8 cellular contexts compared by ENCODE assay signal in genomic region chr6:37048851-37049734, GRCh38. TPM values are rescaled to one million over a fixed set of nuclear protein-coding genes. Genes with fewer than 3 reads are reported as not detected.
DNase-seq lines count a peak whose midpoint lies in the region; ATAC-seq, FAIRE-seq and TF ChIP-seq lines count a peak whose summit lies in the region.

No MANE protein-coding gene starts in this region.

- H3K4me3 ChIP-seq in HL-60 (replicated peaks; ENCODE audit: insufficient read depth, low read length) (no peak overlapping the region), skeletal muscle cell (ENCODE audit: low read depth, low read length) (no peak overlapping the region)

- H3K36me3 Mint-ChIP-seq in activated CD8-positive, alpha-beta T cell treated with anti-CD3 and anti-CD28 coated beads, Interleukin-2, amount 10 ng/mL, durations not matched to agents 7 days and 5 days (ENCODE audit: low read depth), result peaks cover 9% of the 10 kb centered on the region

- no peak for TF ChIP-seq CTCF in HL-60 (IDR thresholded peaks at IDR 0.05; ENCODE audit: insufficient read depth, low read length)

- peak; percentile 80 for FAIRE-seq in GM19239 (lab: Jason Lieb, UNC)

- POLR2A ChIA-PET in activated CD8-positive, alpha-beta T cell treated with anti-CD3 and anti-CD28 coated beads, Interleukin-2, amount 10 ng/mL, durations not matched to agents 7 days and 5 days (lab: Charles Lee), result interaction anchor here (0.6 to 14.7 kb wide), 13 partner anchors 12 to 159 kb away, joined by 3 to 574 read pairs (median 28); partner anchors contain the start of gene PIM1

- no peaks in the 10 kb centered on the region for H3K9me3 Mint-ChIP-seq in activated CD8-positive, alpha-beta T cell treated with anti-CD3 and anti-CD28 coated beads, Interleukin-2, amount 10 ng/mL, durations not matched to agents 7 days and 5 days (ENCODE audit: insufficient read depth)

- peaks cover 77% of the 10 kb centered on the region for H3K4me1 Mint-ChIP-seq in activated CD8-positive, alpha-beta T cell treated with anti-CD3 and anti-CD28 coated beads, Interleukin-2, amount 10 ng/mL, durations not matched to agents 7 days and 5 days (ENCODE audit: low read depth)

- H3K27ac Mint-ChIP-seq in activated CD8-positive, alpha-beta T cell treated with anti-CD3 and anti-CD28 coated beads, Interleukin-2, amount 10 ng/mL, durations not matched to agents 7 days and 5 days, result peak overlapping the region; percentile 89

- no peaks in the 10 kb centered on the region for H3K27me3 Mint-ChIP-seq in activated CD8-positive, alpha-beta T cell treated with anti-CD3 and anti-CD28 coated beads, Interleukin-2, amount 10 ng/mL, durations not matched to agents 7 days and 5 days (ENCODE audit: low read depth)

- no peaks in the 10 kb centered on the region for H3K27me3 ChIP-seq in HL-60 (ENCODE audit: insufficient read depth, poor library complexity, severe bottlenecking)

- no peak for DNase-seq in GM19239 (ENCODE audit: insufficient read length, low spot score)
- no peak for DNase-seq in HL-60 (ENCODE audit: low read depth in 1 of 2, low spot score in 1 of 2)
- DNase-seq in activated CD8-positive, alpha-beta T cell treated with anti-CD3 and anti-CD28 coated beads, Interleukin-2, amount 10 ng/mL, durations not matched to agents 7 days and 5 days, result peak; percentile 79
- DNase-seq in erythroblast (lab: John Stamatoyannopoulos, UW), result peak; percentile 77 to 79
- DNase-seq in skeletal muscle cell (ENCODE audit: low read depth), result peak; percentile 78
- no peak for DNase-seq in NCI-H446 treated with DMSO at 0.1 percent for 48 hours (lab: John Stamatoyannopoulos, UW)
- DNase-seq in NCI-H2227 (lab: John Stamatoyannopoulos, UW; ENCODE audit: unreplicated experiment), result no peak
- no peak for DNase-seq in NCI-H1417 (lab: John Stamatoyannopoulos, UW)

- H3K27ac ChIP-seq in HL-60 (replicated peaks), result peak overlapping the region; percentile 86

- TF ChIP-seq POLR2A in erythroblast (IDR thresholded peaks at IDR 0.05; ENCODE audit: low read length), result peak; percentile 32

- CTCF ChIA-PET in activated CD8-positive, alpha-beta T cell treated with anti-CD3 and anti-CD28 coated beads, Interleukin-2, amount 10 ng/mL, durations not matched to agents 7 days and 5 days (lab: Charles Lee), result interaction anchor here (1.1 to 18.3 kb wide), 8 partner anchors 10 to 164 kb away, joined by 3 to 506 read pairs (median 38); partner anchors contain the start of gene PIM1

- peak; percentile 58 for ATAC-seq in activated CD8-positive, alpha-beta T cell treated with anti-CD3 and anti-CD28 coated beads, Interleukin-2, amount 10 ng/mL, durations not matched to agents 7 days and 5 days

- peak overlapping the region; percentile 80 for H3K4me3 Mint-ChIP-seq in activated CD8-positive, alpha-beta T cell treated with anti-CD3 and anti-CD28 coated beads, Interleukin-2, amount 10 ng/mL, durations not matched to agents 7 days and 5 days

RNA-seq across cellular contexts. Expression of gene FGD2, which starts 43.6 kb away (rescaled TPM):
- 10 to 100 TPM; 10.1 to 12.1 TPM for total RNA-seq in activated CD8-positive, alpha-beta T cell treated with anti-CD3 and anti-CD28 coated beads, Interleukin-2, amount 10 ng/mL, durations not matched to agents 7 days and 5 days

Comparison
In these comparisons a context has a peak if more than half of its experiments do, and no peak if none do; other contexts are left out.
1. DNase-seq: peak in activated CD8-positive, alpha-beta T cell treated with anti-CD3 and anti-CD28 coated beads, Interleukin-2, amount 10 ng/mL, durations not matched to agents 7 days and 5 days (single experiment), erythroblast (2 of 2) and skeletal muscle cell (single experiment); none in GM19239 (single experiment), HL-60 (0 of 2), NCI-H446 treated with DMSO at 0.1 percent for 48 hours (single experiment), NCI-H2227 (single experiment) and NCI-H1417 (0 of 3).